Comparison of ENCODE assay signal across 1 cellular context in the genomic region with DNA sequence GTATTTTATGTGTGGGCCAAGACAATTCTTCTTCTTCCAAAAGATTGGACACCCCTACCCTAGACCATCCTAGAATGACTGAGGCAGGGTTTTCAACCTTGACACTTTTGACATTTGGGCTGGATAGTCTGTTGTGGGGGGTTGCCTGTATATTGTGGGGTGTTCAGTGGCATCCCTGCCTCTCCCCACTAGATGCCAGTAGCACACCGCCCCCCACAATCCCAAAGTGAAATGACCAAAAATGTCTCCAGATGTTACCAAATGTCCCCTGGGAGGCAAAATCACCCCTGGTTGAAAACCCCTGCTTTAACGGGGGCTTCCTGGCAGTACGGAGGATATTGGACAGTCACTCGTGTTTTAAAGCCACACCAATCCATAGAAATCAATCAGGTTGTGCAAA.
TF ChIP-seq lines count a peak whose summit lies in the region.

No MANE protein-coding gene starts in this region.

TF ChIP-seq in GM12878, 131 proteins besides CTCF, POLR2A, EP300 and RAD21:
- TF ChIP-seq, protein P1, sequence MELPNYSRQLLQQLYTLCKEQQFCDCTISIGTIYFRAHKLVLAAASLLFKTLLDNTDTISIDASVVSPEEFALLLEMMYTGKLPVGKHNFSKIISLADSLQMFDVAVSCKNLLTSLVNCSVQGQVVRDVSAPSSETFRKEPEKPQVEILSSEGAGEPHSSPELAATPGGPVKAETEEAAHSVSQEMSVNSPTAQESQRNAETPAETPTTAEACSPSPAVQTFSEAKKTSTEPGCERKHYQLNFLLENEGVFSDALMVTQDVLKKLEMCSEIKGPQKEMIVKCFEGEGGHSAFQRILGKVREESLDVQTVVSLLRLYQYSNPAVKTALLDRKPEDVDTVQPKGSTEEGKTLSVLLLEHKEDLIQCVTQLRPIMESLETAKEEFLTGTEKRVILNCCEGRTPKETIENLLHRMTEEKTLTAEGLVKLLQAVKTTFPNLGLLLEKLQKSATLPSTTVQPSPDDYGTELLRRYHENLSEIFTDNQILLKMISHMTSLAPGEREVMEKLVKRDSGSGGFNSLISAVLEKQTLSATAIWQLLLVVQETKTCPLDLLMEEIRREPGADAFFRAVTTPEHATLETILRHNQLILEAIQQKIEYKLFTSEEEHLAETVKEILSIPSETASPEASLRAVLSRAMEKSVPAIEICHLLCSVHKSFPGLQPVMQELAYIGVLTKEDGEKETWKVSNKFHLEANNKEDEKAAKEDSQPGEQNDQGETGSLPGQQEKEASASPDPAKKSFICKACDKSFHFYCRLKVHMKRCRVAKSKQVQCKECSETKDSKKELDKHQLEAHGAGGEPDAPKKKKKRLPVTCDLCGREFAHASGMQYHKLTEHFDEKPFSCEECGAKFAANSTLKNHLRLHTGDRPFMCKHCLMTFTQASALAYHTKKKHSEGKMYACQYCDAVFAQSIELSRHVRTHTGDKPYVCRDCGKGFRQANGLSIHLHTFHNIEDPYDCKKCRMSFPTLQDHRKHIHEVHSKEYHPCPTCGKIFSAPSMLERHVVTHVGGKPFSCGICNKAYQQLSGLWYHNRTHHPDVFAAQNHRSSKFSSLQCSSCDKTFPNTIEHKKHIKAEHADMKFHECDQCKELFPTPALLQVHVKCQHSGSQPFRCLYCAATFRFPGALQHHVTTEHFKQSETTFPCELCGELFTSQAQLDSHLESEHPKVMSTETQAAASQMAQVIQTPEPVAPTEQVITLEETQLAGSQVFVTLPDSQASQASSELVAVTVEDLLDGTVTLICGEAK (IDR thresholded peaks at IDR 0.05; ENCODE audit: borderline replicate concordance) = no peak
